In genomic region chr12:132711169-132711843, GRCh38 we compare ENCODE assay signal across 8 cellular contexts. TPM values are rescaled to one million over a fixed set of nuclear protein-coding genes. Genes with fewer than 3 reads are reported as not detected.
A peak's percentile ranks its signal among the peaks of the same experiment; 100 is the strongest.
DNase-seq lines count a peak whose midpoint lies in the region; ATAC-seq and TF ChIP-seq lines count a peak whose summit lies in the region.

No MANE protein-coding gene starts in this region.

- H3K4me3 ChIP-seq in GM12865 (ENCODE audit: low read depth, low read length) (peak overlapping the region; percentile 90), cardiac fibroblast (replicated peaks in 1 of 2; ENCODE audit: low read depth in 2 of 2, low read length in 2 of 2) (peak overlapping the region; percentile 90), tibial artery (peak overlapping the region; percentile 79 to 97)

- peaks cover 8 to 18% (median 14%) of the 10 kb centered on the region in 3 donors for H3K36me3 ChIP-seq in tibial artery

- peak; percentile 21 for ATAC-seq in HG02588 (IDR thresholded peaks at IDR 0.05; ENCODE audit: unreplicated experiment)

- peaks cover 0 to 22% (median 16%) of the 10 kb centered on the region in 4 donors for H3K4me1 ChIP-seq in tibial artery

- H3K27me3 ChIP-seq in tibial artery: no peaks in the 10 kb centered on the region

- H3K27ac ChIP-seq in tibial artery: peak overlapping the region; percentile 26 to 64

- intact Hi-C loops in tibial artery (cut with DNase I; ENCODE audit: low total_unique reads): loop anchor here (2.0 to 10.0 kb wide), 2 partner anchors 25 to 53 kb away; partner anchors contain the start of genes ANKLE2, POLE and PXMP2

- DNase-seq in GM12865 (ENCODE audit: low read depth) (peak; percentile 57), OCI-M1 (lab: John Stamatoyannopoulos, UW) (peak; percentile 36), cardiac fibroblast (ENCODE audit: low read depth in 2 of 2) (peak in 1 of 2 donors; percentile 39), lung microvascular endothelial cell (ENCODE audit: low read depth in 2 of 2) (peak; percentile 30 to 43), tibial artery (no peak), ecto neural progenitor cell (ENCODE audit: low spot score) (no peak), SK-N-DZ (ENCODE audit: low spot score) (no peak)

- TF ChIP-seq CTCF in GM12865 (IDR thresholded peaks at IDR 0.05; ENCODE audit: insufficient read depth, low read depth, low read length, missing control alignments) (no peak), cardiac fibroblast (IDR thresholded peaks at IDR 0.05; ENCODE audit: low read depth, low read length) (no peak), tibial artery (IDR thresholded peaks at IDR 0.05) (no peak)

- no peaks in the 10 kb centered on the region for H3K9me3 ChIP-seq in tibial artery

RNA-seq across cellular contexts. Expression of gene PGAM5, which starts 0.7 kb away (rescaled TPM):
- total RNA-seq in lung microvascular endothelial cell: 32.3 and 33.9 TPM in 2 replicates
- polyA plus RNA-seq in SK-N-DZ (2014; cell fraction: cytosol; rRNA removed): 85.3 and 97.8 TPM in 2 replicates
- polyA plus RNA-seq in SK-N-DZ (2014; cell fraction: nucleus; rRNA removed): 45.3 and 50.0 TPM in 2 replicates

RNA-seq across cellular contexts. Expression of gene PXMP2, which starts 23.9 kb away (rescaled TPM):
- total RNA-seq in lung microvascular endothelial cell: 21.4 and 38.7 TPM in 2 replicates
- 231 and 288 TPM in 2 replicates for polyA plus RNA-seq in SK-N-DZ (2014; cell fraction: cytosol; rRNA removed)
- 150 and 208 TPM in 2 replicates for polyA plus RNA-seq in SK-N-DZ (2014; cell fraction: nucleus; rRNA removed)

RNA-seq across cellular contexts. Expression of gene POLE, which starts 24.2 kb away (rescaled TPM):
- total RNA-seq in lung microvascular endothelial cell: 16.1 and 27.4 TPM in 2 replicates
- 41.1 and 44.7 TPM in 2 replicates for polyA plus RNA-seq in SK-N-DZ (2014; cell fraction: cytosol; rRNA removed)
- 304 and 735 TPM in 2 replicates for polyA plus RNA-seq in SK-N-DZ (2014; cell fraction: nucleus; rRNA removed)

RNA-seq across cellular contexts. Expression of gene ANKLE2, which starts 50.3 kb away (rescaled TPM):
- 31.6 and 34.5 TPM in 2 replicates for total RNA-seq in lung microvascular endothelial cell
- polyA plus RNA-seq in SK-N-DZ (2014; cell fraction: cytosol; rRNA removed): 71.3 and 81.4 TPM in 2 replicates
- polyA plus RNA-seq in SK-N-DZ (2014; cell fraction: nucleus; rRNA removed): 303 and 399 TPM in 2 replicates

Comparison
In these comparisons a context has a peak if more than half of its experiments do, and no peak if none do; other contexts are left out.
1. DNase-seq: peak in GM12865 (single experiment), OCI-M1 (single experiment) and lung microvascular endothelial cell (2 of 2); none in tibial artery (0 of 2), ecto neural progenitor cell (single experiment) and SK-N-DZ (single experiment).
2. Peak in every context shown above with its lines, with median percentiles within 50 percentile points of each other: H3K4me3 ChIP-seq.